ENCODE assay signal across 19 cellular contexts in the genomic region with DNA sequence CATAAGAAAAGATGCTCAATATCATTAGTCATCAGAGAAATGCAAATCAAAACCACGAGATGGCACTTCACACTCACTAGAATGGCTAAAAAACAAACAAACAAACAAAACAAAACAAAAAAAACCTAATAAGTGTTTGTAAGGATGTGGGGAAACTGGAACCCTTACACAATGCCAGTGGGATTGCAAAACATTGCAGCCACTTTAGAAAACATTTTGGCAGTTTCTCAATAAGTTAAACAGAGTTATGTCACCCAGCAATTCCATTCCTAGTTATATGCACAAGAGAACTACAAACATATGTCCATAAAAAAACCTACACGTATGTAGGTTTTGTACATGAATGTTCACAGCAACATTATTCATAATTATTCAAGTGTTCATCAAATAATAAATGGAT. TPM values are rescaled to one million over a fixed set of nuclear protein-coding genes. Genes with fewer than 3 reads are reported as not detected.
A peak's percentile ranks its signal among the peaks of the same experiment; 100 is the strongest.
DNase-seq lines count a peak whose midpoint lies in the region; ATAC-seq and TF ChIP-seq lines count a peak whose summit lies in the region.
"Had no signal": no experiment of that assay in that cellular context is flagged by ENCODE, and none has a peak within 500 bp of the region (broad histone marks: within the 10 kb centered on the region; RNA-seq: fewer than 3 reads in every experiment).

No MANE protein-coding gene starts in this region.

- peaks cover 3% of the 10 kb centered on the region for H3K9me3 Mint-ChIP-seq in Calu3 (ENCODE audit: low read depth, unreplicated experiment)

- TF ChIP-seq CTCF in fibroblast of the aortic adventitia (IDR thresholded peaks at IDR 0.05; ENCODE audit: insufficient read depth, low read length): no peak
- TF ChIP-seq CTCF in Calu3 (IDR thresholded peaks at IDR 0.05; ENCODE audit: unreplicated experiment): no peak

- ATAC-seq in Right ventricle myocardium inferior: peak; percentile 28
- no peak for ATAC-seq in esophagus mucosa
- ATAC-seq in GM21423 (IDR thresholded peaks at IDR 0.05; ENCODE audit: unreplicated experiment): no peak
- ATAC-seq: psoas muscle, SK-N-SH treated with all-trans-retinoic acid at 6 μM for 48 hours had no signal

- no peaks in the 10 kb centered on the region for H3K27me3 Mint-ChIP-seq in Calu3 (ENCODE audit: unreplicated experiment)
- H3K27me3 Mint-ChIP-seq: activated CD4-positive, alpha-beta memory T cell treated with anti-CD3 and anti-CD28 coated beads, Interleukin-2, amount 10 ng/mL, durations not matched to agents 7 days and 5 days; naive B cell had no signal

- CTCF ChIA-PET in Calu3 (lab: Charles Lee): no interaction called here

- H3K4me1 Mint-ChIP-seq in Calu3 (ENCODE audit: low read depth, unreplicated experiment): peaks cover 5% of the 10 kb centered on the region
- H3K4me1 Mint-ChIP-seq: activated CD4-positive, alpha-beta memory T cell treated with anti-CD3 and anti-CD28 coated beads, Interleukin-2, amount 10 ng/mL, durations not matched to agents 7 days and 5 days had no signal

- BruUV-seq in Calu3 (replicated peaks; lab: Mats Ljungman, UMichigan): no TSS peak

- DNase-seq in Right ventricle myocardium inferior (ENCODE audit: missing footprints): no peak
- DNase-seq in cardiac septum (ENCODE audit: low spot score): no peak
- DNase-seq in NCI-H226: peak; percentile 20
- DNase-seq in fibroblast of the aortic adventitia (ENCODE audit: low read depth): peak; percentile 60
- DNase-seq in Calu3: no peak
- DNase-seq in iPS-NIHi7 (ENCODE audit: extremely low spot score): no peak
- DNase-seq: ACHN; activated CD4-positive, alpha-beta memory T cell treated with anti-CD3 and anti-CD28 coated beads, Interleukin-2, amount 10 ng/mL, durations not matched to agents 7 days and 5 days; aorta; cortex of kidney; DMS153; GOT3; hypothalamus; naive B cell; NCI-H1048; psoas muscle had no signal

- no peaks in the 10 kb centered on the region for H3K36me3 Mint-ChIP-seq in Calu3 (ENCODE audit: insufficient read depth, unreplicated experiment)

- H3K27ac Mint-ChIP-seq in Calu3 (ENCODE audit: unreplicated experiment): no peak overlapping the region
- H3K27ac Mint-ChIP-seq: activated CD4-positive, alpha-beta memory T cell treated with anti-CD3 and anti-CD28 coated beads, Interleukin-2, amount 10 ng/mL, durations not matched to agents 7 days and 5 days had no signal

- no peak overlapping the region for H3K4me3 ChIP-seq in fibroblast of the aortic adventitia (ENCODE audit: low read depth, low read length)
- H3K4me3 ChIP-seq: psoas muscle had no signal

- intact Hi-C loops in Right ventricle myocardium inferior (cut with DNase I): no loop called here
- intact Hi-C loops in cardiac septum (cut with DNase I): no loop called here
- intact Hi-C loops in Calu3 (cut with micrococcal nuclease; ENCODE audit: unreplicated experiment): no loop called here

- no peak overlapping the region for H3K4me3 Mint-ChIP-seq in Calu3 (ENCODE audit: low read depth, unreplicated experiment)
- H3K4me3 Mint-ChIP-seq: activated CD4-positive, alpha-beta memory T cell treated with anti-CD3 and anti-CD28 coated beads, Interleukin-2, amount 10 ng/mL, durations not matched to agents 7 days and 5 days; naive B cell had no signal

RNA-seq across cellular contexts. Expression of a gene that starts 42.1 kb away (rescaled TPM):
- total RNA-seq in Right ventricle myocardium inferior (35.3 TPM), cardiac septum (51.8 TPM), fibroblast of the aortic adventitia (ENCODE audit: low replicate concordance) (72.3 and 115 TPM in 2 replicates), esophagus mucosa (41.4 TPM), Calu3 (2022) (43.3 and 46.4 TPM in 2 replicates)

Comparison
In these comparisons a context has a peak if more than half of its experiments do, and no peak if none do; other contexts are left out.
1. DNase-seq: peak in NCI-H226 (single experiment) and fibroblast of the aortic adventitia (single experiment); none in Right ventricle myocardium inferior (single experiment), cardiac septum (single experiment), Calu3 (single experiment) and iPS-NIHi7 (single experiment).